In the genomic region with DNA sequence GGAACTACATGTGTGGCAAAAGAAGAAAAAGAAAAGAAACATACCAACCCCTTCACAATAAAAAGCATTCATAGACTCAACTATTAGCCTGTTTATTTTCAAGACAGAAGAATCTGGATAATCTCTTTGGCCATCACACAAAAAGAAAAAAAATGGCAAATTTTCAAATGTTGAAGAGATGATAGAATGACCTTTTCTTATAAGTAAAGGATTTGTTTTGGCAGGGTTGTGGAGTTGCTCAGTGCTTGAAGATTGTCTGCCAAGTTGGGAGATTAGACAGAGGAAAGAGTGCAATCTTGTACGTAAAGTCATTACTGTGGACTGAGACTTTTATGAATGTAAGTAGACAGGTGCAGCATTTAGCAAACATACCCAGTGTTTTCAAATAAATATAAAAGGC, we compare ENCODE assay signal across 30 cellular contexts.
"Had no signal": no experiment of that assay in that cellular context is flagged by ENCODE, and none has a peak within 500 bp of the region (broad histone marks: within the 10 kb centered on the region; RNA-seq: fewer than 3 reads in every experiment).

No MANE protein-coding gene starts in this region.

- H3K4me3 ChIP-seq: colonic mucosa, esophagus squamous epithelium, gastrocnemius medialis, pancreas, prostate gland, sigmoid colon, smooth muscle cell, stomach, tibial artery had no signal

- H3K27me3 Mint-ChIP-seq: activated CD4-positive, alpha-beta memory T cell treated with anti-CD3 and anti-CD28 coated beads for 36 hours; activated naive CD8-positive, alpha-beta T cell treated with anti-CD3 and anti-CD28 coated beads for 36 hours; central memory CD8-positive, alpha-beta T cell; stimulated activated naive B cell treated with anti-CD40 and anti-IgM and Interleukin-4, amounts not matched to agents 10 μg/mL and 1 μg/mL and 100 μg/mL, for 72 hours had no signal

- H3K27ac ChIP-seq: colonic mucosa, epithelial cell of prostate, esophagus squamous epithelium, gastrocnemius medialis, pancreas, prostate gland, sigmoid colon, stomach, tibial artery had no signal

- H3K27ac Mint-ChIP-seq: activated CD4-positive, alpha-beta memory T cell treated with anti-CD3 and anti-CD28 coated beads for 36 hours; activated naive CD4-positive, alpha-beta T cell treated with anti-CD3 and anti-CD28 coated beads for 36 hours; activated naive CD8-positive, alpha-beta T cell treated with anti-CD3 and anti-CD28 coated beads for 36 hours; activated T-helper 1 cell treated with anti-CD3 and anti-CD28 coated beads, Interleukin-12 subunit alpha, Interleukin-12 subunit beta, Interleukin-2, Interleukin-4 antibody, amounts not matched to agents 30 ng/mL and 10 ng/mL and 1 ng/mL, durations not matched to agents 14 hours and 24 hours and 36 hours; stimulated activated naive B cell treated with anti-CD40 and anti-IgM and Interleukin-4, amounts not matched to agents 10 μg/mL and 1 μg/mL and 100 μg/mL, for 72 hours; T-helper 2 cell treated with Interferon-gamma antibody and Interleukin-4, amounts not matched to agents 5 μg/mL and 100 μg/mL, for 36 hours had no signal

- H3K27me3 ChIP-seq: colonic mucosa, esophagus squamous epithelium, gastrocnemius medialis, pancreas, sigmoid colon, stomach, tibial artery had no signal

- H3K9me3 ChIP-seq: colonic mucosa, pancreas, prostate gland, tibial artery had no signal

- H3K4me1 Mint-ChIP-seq: central memory CD8-positive, alpha-beta T cell; stimulated activated naive B cell treated with anti-CD40 and anti-IgM and Interleukin-4, amounts not matched to agents 10 μg/mL and 1 μg/mL and 100 μg/mL, for 72 hours had no signal

- H3K4me3 Mint-ChIP-seq: activated CD4-positive, alpha-beta memory T cell treated with anti-CD3 and anti-CD28 coated beads for 36 hours; activated naive CD4-positive, alpha-beta T cell treated with anti-CD3 and anti-CD28 coated beads for 36 hours; activated naive CD8-positive, alpha-beta T cell treated with anti-CD3 and anti-CD28 coated beads for 36 hours; activated T-helper 1 cell treated with anti-CD3 and anti-CD28 coated beads, Interleukin-12 subunit alpha, Interleukin-12 subunit beta, Interleukin-2, Interleukin-4 antibody, amounts not matched to agents 30 ng/mL and 10 ng/mL and 1 ng/mL, durations not matched to agents 14 hours and 24 hours and 36 hours; central memory CD8-positive, alpha-beta T cell; stimulated activated naive B cell treated with anti-CD40 and anti-IgM and Interleukin-4, amounts not matched to agents 10 μg/mL and 1 μg/mL and 100 μg/mL, for 72 hours; T-helper 2 cell treated with Interferon-gamma antibody and Interleukin-4, amounts not matched to agents 5 μg/mL and 100 μg/mL, for 36 hours had no signal

- H3K4me1 ChIP-seq: colonic mucosa, esophagus squamous epithelium, gastrocnemius medialis, pancreas, prostate gland, sigmoid colon, stomach, tibial artery had no signal

- DNase-seq: activated CD4-positive, alpha-beta memory T cell treated with anti-CD3 and anti-CD28 coated beads for 36 hours; activated CD4-positive, alpha-beta T cell treated with anti-CD3 and anti-CD28 coated beads for 48 hours; activated CD4-positive, CD25-positive, alpha-beta regulatory T cell; activated CD8-positive, alpha-beta memory T cell treated with anti-CD3 and anti-CD28 coated beads, Interleukin-2, amount 50 U/mL, for 4 hours; activated effector memory CD4-positive, alpha-beta T cell treated with anti-CD3 and anti-CD28 coated beads, Interleukin-2, amount 50 U/mL, for 16 hours; activated naive CD4-positive, alpha-beta T cell treated with anti-CD3 and anti-CD28 coated beads for 36 hours; activated naive CD8-positive, alpha-beta T cell treated with anti-CD3 and anti-CD28 coated beads for 36 hours; activated T-cell treated with anti-CD3 and anti-CD28 coated beads, Interleukin-2, amount 50 U/mL, for 1 hour; amniotic stem cell; colonic mucosa; effector CD8-positive, alpha-beta T cell; esophagus squamous epithelium; gastrocnemius medialis; glutamatergic neuron; left cardiac atrium; left ventricle myocardium superior; pancreas; retina; sigmoid colon; stimulated activated CD4-positive, alpha-beta T cell treated with anti-CD3 and anti-CD28 coated beads, Interleukin-1b, Interleukin-23, amount 100 ng/mL, for 48 hours; stimulated activated naive B cell treated with anti-CD40 and anti-IgM and Interleukin-4, amounts not matched to agents 10 μg/mL and 1 μg/mL and 100 μg/mL, for 72 hours; stomach; T-helper 1 cell; tibial artery had no signal
